In genomic region chr1:196412326-196412725, GRCh38 we compare ENCODE assay signal across 17 cellular contexts.
A peak's percentile ranks its signal among the peaks of the same experiment; 100 is the strongest.
DNase-seq lines count a peak whose midpoint lies in the region; ATAC-seq and TF ChIP-seq lines count a peak whose summit lies in the region.
"Had no signal": no experiment of that assay in that cellular context is flagged by ENCODE, and none has a peak within 500 bp of the region (broad histone marks: within the 10 kb centered on the region; RNA-seq: fewer than 3 reads in every experiment).

No MANE protein-coding gene starts in this region.

- ATAC-seq in WTC11 = no peak
- ATAC-seq in GM21360 (IDR thresholded peaks at IDR 0.05; ENCODE audit: unreplicated experiment) = no peak
- ATAC-seq: A549; CD8-positive, alpha-beta T cell had no signal

- no peaks in the 10 kb centered on the region for H3K36me3 Mint-ChIP-seq in WTC11
- H3K36me3 Mint-ChIP-seq: CD8-positive, alpha-beta T cell had no signal

- TF ChIP-seq CTCF in PC-9 (conservative IDR thresholded peaks at IDR 0.05) = no peak
- no peak for TF ChIP-seq CTCF in WTC11 (IDR thresholded peaks at IDR 0.05)

- no peak overlapping the region for H3K27ac ChIP-seq in PC-9
- H3K27ac ChIP-seq: 22Rv1; A549; BLaER1 treated with 17β-estradiol and CSF1 and Interleukin-3, amounts not matched to agents 10 nM and 100 nM; C4-2B had no signal

- H4K20me1 ChIP-seq in PC-9 (ENCODE audit: insufficient read depth) = no peaks in the 10 kb centered on the region; the same call in 1 of the 2 replicates
- H4K20me1 ChIP-seq: BLaER1 treated with 17β-estradiol and CSF1 and Interleukin-3, amounts not matched to agents 10 nM and 100 nM had no signal

- no peak overlapping the region for H3K4me2 ChIP-seq in PC-9
- H3K4me2 ChIP-seq: A549; BLaER1 treated with 17β-estradiol and CSF1 and Interleukin-3, amounts not matched to agents 10 nM and 100 nM had no signal

- H3K36me3 ChIP-seq in PC-9 (ENCODE audit: low read depth) = no peaks in the 10 kb centered on the region
- H3K36me3 ChIP-seq: BLaER1 treated with 17β-estradiol and CSF1 and Interleukin-3, amounts not matched to agents 10 nM and 100 nM had no signal

- H3K27me3 Mint-ChIP-seq in WTC11 (ENCODE audit: low read depth) = no peaks in the 10 kb centered on the region
- H3K27me3 Mint-ChIP-seq: B cell; CD4-positive, alpha-beta T cell had no signal

- no peak overlapping the region for H3K4me3 Mint-ChIP-seq in WTC11
- H3K4me3 Mint-ChIP-seq: B cell; CD4-positive, alpha-beta T cell; CD8-positive, alpha-beta T cell had no signal

- intact Hi-C loops in PC-9 (cut with micrococcal nuclease; ENCODE audit: unreplicated experiment) = no loop called here

- no peak overlapping the region for H3K27ac Mint-ChIP-seq in WTC11
- H3K27ac Mint-ChIP-seq: B cell; CD4-positive, alpha-beta T cell; CD8-positive, alpha-beta T cell had no signal

- H3K4me1 ChIP-seq in PC-9 (replicated peaks; ENCODE audit: insufficient read depth) = no peaks in the 10 kb centered on the region

- POLR2A ChIA-PET in PC-9 (lab: Charles Lee; ENCODE audit: unreplicated experiment) = no interaction called here
- POLR2A ChIA-PET in WTC11 (lab: Charles Lee) = no interaction called here

- H3K79me2 ChIP-seq in PC-9 (ENCODE audit: low read depth) = no peaks in the 10 kb centered on the region

- no peak overlapping the region for H3K4me3 ChIP-seq in PC-9
- H3K4me3 ChIP-seq: A549; BLaER1 treated with 17β-estradiol and CSF1 and Interleukin-3, amounts not matched to agents 10 nM and 100 nM had no signal

- CTCF ChIA-PET in PC-9 (lab: Charles Lee) (no interaction called here), WTC11 (lab: Charles Lee) (interaction anchor here (0.8 kb wide), 1 partner anchor 39 kb away, joined by 4 read pairs; no protein-coding TSS in a partner anchor)

- H3K9me3 ChIP-seq in PC-9 (ENCODE audit: insufficient read depth, low read depth) = no peaks in the 10 kb centered on the region
- H3K9me3 ChIP-seq: A549, Caco-2 had no signal

- BruUV-seq in PC-9 (replicated peaks; lab: Mats Ljungman, UMichigan) = no TSS peak

- H3K9me3 Mint-ChIP-seq in WTC11 = no peaks in the 10 kb centered on the region
- H3K9me3 Mint-ChIP-seq: CD4-positive, alpha-beta T cell; CD8-positive, alpha-beta T cell had no signal

- DNase-seq in NCI-H460 (ENCODE audit: extremely low read depth, low read depth) = peak; percentile 16
- no peak for DNase-seq in PC-9
- DNase-seq in WTC11 (ENCODE audit: low spot score) = no peak
- DNase-seq in activated CD4-positive, alpha-beta T cell treated with anti-CD3 and anti-CD28 coated beads for 4 hours = no peak
- DNase-seq: AML-193; Caco-2; Calu3; CD4-positive, alpha-beta T cell; CD8-positive, alpha-beta T cell; DMS79 treated with DMSO at 0.1 percent for 48 hours; GF-D8 had no signal

- no peaks in the 10 kb centered on the region for H3F3A ChIP-seq in PC-9 (ENCODE audit: insufficient read depth, low read depth)

- no peaks in the 10 kb centered on the region for H3K27me3 ChIP-seq in PC-9 (ENCODE audit: insufficient read depth, low read depth)
- H3K27me3 ChIP-seq: BLaER1 treated with 17β-estradiol and CSF1 and Interleukin-3, amounts not matched to agents 10 nM and 100 nM had no signal

- H2AFZ ChIP-seq in PC-9 = 0 out of 2 replicates have a peak overlapping the region, but pooled peaks have one; percentile 39

- H3K4me1 Mint-ChIP-seq in WTC11 = peaks cover 7% of the 10 kb centered on the region
- H3K4me1 Mint-ChIP-seq: B cell had no signal

- no peaks in the 10 kb centered on the region for H3K9me2 ChIP-seq in PC-9 (ENCODE audit: insufficient read depth)

TF ChIP-seq in WTC11, 78 proteins besides CTCF, POLR2A, EP300 and RAD21:
- peak; percentile 66 for TF ChIP-seq GABPB1 (CRISPR knock-in tag; IDR thresholded peaks at IDR 0.05)
- TF ChIP-seq CREM (CRISPR knock-in tag; IDR thresholded peaks at IDR 0.05) = no peak
- no peak for TF ChIP-seq TCF7 (CRISPR knock-in tag; IDR thresholded peaks at IDR 0.05; ENCODE audit: low read depth)
